Comparison of ENCODE assay signal across 8 cellular contexts in genomic region chr10:60236869-60237524, GRCh38.
DNase-seq lines count a peak whose midpoint lies in the region; ATAC-seq and TF ChIP-seq lines count a peak whose summit lies in the region.

No MANE protein-coding gene starts in this region.

- no peaks in the 10 kb centered on the region for H3K79me2 ChIP-seq in OCI-LY7 (ENCODE audit: insufficient read depth, low read depth, low read length)
- H3K79me2 ChIP-seq in osteoblast (ENCODE audit: insufficient read depth, low read length): no peaks in the 10 kb centered on the region

- TF ChIP-seq CTCF in OCI-LY7 (conservative IDR thresholded peaks at IDR 0.05; ENCODE audit: low read length): no peak
- TF ChIP-seq CTCF in dorsolateral prefrontal cortex (IDR thresholded peaks at IDR 0.05 in 54 of 56, conservative IDR thresholded peaks at IDR 0.05 in 2 of 56; ENCODE audit: low read depth in 1 of 56, partially characterized antibody in 56 of 56): no peak
- TF ChIP-seq CTCF in osteoblast (IDR thresholded peaks at IDR 0.05; ENCODE audit: extremely low read depth, low read depth, low read length): no peak

- ATAC-seq in GM18508 (IDR thresholded peaks at IDR 0.05; ENCODE audit: insufficient read depth, unreplicated experiment) (peak; percentile 98), HG02870 (IDR thresholded peaks at IDR 0.05; ENCODE audit: unreplicated experiment) (peak; percentile 90)

- CTCF ChIA-PET in OCI-LY7 (lab: Charles Lee; ENCODE audit: unreplicated experiment): interaction anchor here (1.3 to 1.4 kb wide), 2 partner anchors 22 to 197 kb away, joined by 4 to 6 read pairs; no protein-coding TSS in a partner anchor

- H3K4me1 ChIP-seq in OCI-LY7 (ENCODE audit: insufficient read depth, low read length, poor library complexity, severe bottlenecking): peaks cover 73% of the 10 kb centered on the region
- H3K4me1 ChIP-seq in osteoblast (ENCODE audit: insufficient read depth, low read length): peaks cover 23% of the 10 kb centered on the region

- POLR2A ChIA-PET in OCI-LY7 (lab: Charles Lee): interaction anchor here (0.5 to 2.5 kb wide), 15 partner anchors 9 to 420 kb away, joined by 3 to 13 read pairs (median 4); no protein-coding TSS in a partner anchor

- peak overlapping the region; percentile 97 for H3K4me2 ChIP-seq in OCI-LY7 (ENCODE audit: low read length)
- peak overlapping the region; percentile 6 for H3K4me2 ChIP-seq in osteoblast (ENCODE audit: insufficient read depth, low read length)

- BruUV-seq in OCI-LY7 (replicated peaks; lab: Mats Ljungman, UMichigan): no TSS peak

- H3K27me3 ChIP-seq in dorsolateral prefrontal cortex: no peaks in the 10 kb centered on the region
- no peaks in the 10 kb centered on the region for H3K27me3 ChIP-seq in osteoblast (ENCODE audit: insufficient read depth, low read length)

- H3K36me3 ChIP-seq in OCI-LY7 (ENCODE audit: insufficient read depth, low read length) (no peaks in the 10 kb centered on the region), osteoblast (ENCODE audit: insufficient read depth, low read length) (no peaks in the 10 kb centered on the region)

- no peaks in the 10 kb centered on the region for H3K9me3 ChIP-seq in OCI-LY7 (ENCODE audit: low read length)
- no peaks in the 10 kb centered on the region for H3K9me3 ChIP-seq in osteoblast (ENCODE audit: low read depth, low read length)

- H2AFZ ChIP-seq in OCI-LY7 (ENCODE audit: low read length) (peak overlapping the region; percentile 85), osteoblast (ENCODE audit: low read length) (peak overlapping the region; percentile 32)

- H3K4me3 ChIP-seq in OCI-LY7 (ENCODE audit: low read depth, low read length, poor library complexity, severe bottlenecking): peak overlapping the region; percentile 63
- H3K4me3 ChIP-seq in dorsolateral prefrontal cortex: peak overlapping the region in 11 of 59 donors; percentile 2 to 41 (median 13)
- no peak overlapping the region for H3K4me3 ChIP-seq in osteoblast (ENCODE audit: insufficient read depth, low read length)

- H3K9me2 ChIP-seq in OCI-LY7 (ENCODE audit: insufficient read depth, low read length): no peaks in the 10 kb centered on the region

- in situ Hi-C loops in ACHN (cut with HindIII; ENCODE audit: low pct_ligation_motif_present, low pct_unique_long_range_greater_than_20kb, low sequenced_read_pairs): no loop called here

- DNase-seq in A172 (ENCODE audit: low spot score) (peak; percentile 60), OCI-LY7 (ENCODE audit: low spot score) (peak; percentile 97), dorsolateral prefrontal cortex (peak in 3 of 10 donors; percentile 23 to 43 (median 35)), osteoblast (ENCODE audit: insufficient read length, low spot score, missing footprints) (peak; percentile 32), glomerular visceral epithelial cell (ENCODE audit: extremely low spot score) (no peak), ACHN (no peak)

- H3K27ac ChIP-seq in OCI-LY7 (ENCODE audit: low read depth, low read length, poor library complexity, severe bottlenecking) (peak overlapping the region; percentile 99), dorsolateral prefrontal cortex (peak overlapping the region in 50 of 59 donors; percentile 3 to 71 (median 50)), osteoblast (ENCODE audit: low read depth, low read length) (peak overlapping the region; percentile 69)

- intact Hi-C loops in OCI-LY7 (cut with micrococcal nuclease; ENCODE audit: unreplicated experiment): loop anchor here (2.0 to 10.0 kb wide), 7 partner anchors 28 to 1972 kb away; partner anchors contain the start of genes CCDC6, CDK1, CISD1 and IPMK
- intact Hi-C loops in dorsolateral prefrontal cortex (cut with DNase I): no loop called here

- no peaks in the 10 kb centered on the region for H4K20me1 ChIP-seq in OCI-LY7 (ENCODE audit: insufficient read depth, low read length)
- H4K20me1 ChIP-seq in osteoblast (ENCODE audit: insufficient read depth, low read length): no peaks in the 10 kb centered on the region

Comparison
In these comparisons a context has a peak if more than half of its experiments do, and no peak if none do; other contexts are left out.
1. DNase-seq: peak in A172 (single experiment), OCI-LY7 (single experiment) and osteoblast (single experiment); none in glomerular visceral epithelial cell (single experiment) and ACHN (single experiment).
2. Peak in every context shown above with its lines, with median percentiles within 50 percentile points of each other: H3K27ac ChIP-seq.